ENCODE assay signal across 8 cellular contexts in genomic region chr20:49187330-49188100, GRCh38. TPM values are rescaled to one million over a fixed set of nuclear protein-coding genes. Genes with fewer than 3 reads are reported as not detected.
DNase-seq lines count a peak whose midpoint lies in the region; ATAC-seq and TF ChIP-seq lines count a peak whose summit lies in the region.

No MANE protein-coding gene starts in this region.

- DNase-seq in D341Med (ENCODE audit: low spot score) (peak; percentile 30), NB4 (ENCODE audit: low read depth) (peak; percentile 47), glutamatergic neuron (no peak), retinal pigment epithelial cell (ENCODE audit: low read depth) (no peak), OCI-M2 (lab: John Stamatoyannopoulos, UW; ENCODE audit: unreplicated experiment) (no peak), A172 (ENCODE audit: low spot score) (no peak)

- peaks cover 45% of the 10 kb centered on the region for H3K36me3 Mint-ChIP-seq in activated T-helper 17 cell treated with anti-CD3 and anti-CD28 coated beads, Interleukin-2, amount 50 U/mL, for 72 hours (ENCODE audit: low read depth)
- H3K36me3 Mint-ChIP-seq in glutamatergic neuron (ENCODE audit: unreplicated experiment) = peaks cover 4% of the 10 kb centered on the region

- no peaks in the 10 kb centered on the region for H3K9me3 Mint-ChIP-seq in activated T-helper 17 cell treated with anti-CD3 and anti-CD28 coated beads, Interleukin-2, amount 50 U/mL, for 72 hours
- H3K9me3 Mint-ChIP-seq in glutamatergic neuron (ENCODE audit: unreplicated experiment) = peaks cover 5% of the 10 kb centered on the region

- peaks cover 23% of the 10 kb centered on the region for H3K4me1 Mint-ChIP-seq in activated T-helper 17 cell treated with anti-CD3 and anti-CD28 coated beads, Interleukin-2, amount 50 U/mL, for 72 hours
- peaks cover 11% of the 10 kb centered on the region for H3K4me1 Mint-ChIP-seq in glutamatergic neuron (ENCODE audit: low read depth, unreplicated experiment)

- no peaks in the 10 kb centered on the region for H3K27me3 Mint-ChIP-seq in activated T-helper 17 cell treated with anti-CD3 and anti-CD28 coated beads, Interleukin-2, amount 50 U/mL, for 72 hours
- H3K27me3 Mint-ChIP-seq in glutamatergic neuron (ENCODE audit: unreplicated experiment) = peaks cover 8% of the 10 kb centered on the region

- H3K27ac Mint-ChIP-seq in activated T-helper 17 cell treated with anti-CD3 and anti-CD28 coated beads, Interleukin-2, amount 50 U/mL, for 72 hours = peak overlapping the region; percentile 86
- peak overlapping the region; percentile 66 for H3K27ac Mint-ChIP-seq in glutamatergic neuron (ENCODE audit: unreplicated experiment)

- TF ChIP-seq POLR2A in NB4 (IDR thresholded peaks at IDR 0.05; ENCODE audit: extremely low read depth, insufficient read length) = no peak

- H3K4me3 Mint-ChIP-seq in activated T-helper 17 cell treated with anti-CD3 and anti-CD28 coated beads, Interleukin-2, amount 50 U/mL, for 72 hours = peak overlapping the region; percentile 93
- peak overlapping the region; percentile 89 for H3K4me3 Mint-ChIP-seq in glutamatergic neuron (ENCODE audit: unreplicated experiment)

- ATAC-seq in GM21576 (IDR thresholded peaks at IDR 0.05; ENCODE audit: unreplicated experiment) = peak; percentile 26
- ATAC-seq in activated T-helper 17 cell treated with anti-CD3 and anti-CD28 coated beads, Interleukin-2, amount 50 U/mL, for 72 hours (replicated peaks) = peak; percentile 33

- TF ChIP-seq CTCF in NB4 (IDR thresholded peaks at IDR 0.05; ENCODE audit: low read depth, low read length) (no peak), glutamatergic neuron (IDR thresholded peaks at IDR 0.05; ENCODE audit: partially characterized antibody, unreplicated experiment) (no peak), retinal pigment epithelial cell (conservative IDR thresholded peaks at IDR 0.05; ENCODE audit: low read depth, low read length) (no peak)

- H3K4me3 ChIP-seq in NB4 (ENCODE audit: low read depth, low read length) (peak overlapping the region; percentile 84), retinal pigment epithelial cell (ENCODE audit: low read length) (peak overlapping the region; percentile 88)

RNA-seq across cellular contexts. Expression of gene STAU1, which starts 0.6 kb away (rescaled TPM):
- 10 to 100 TPM; 73.3 to 88.2 TPM for total RNA-seq in activated T-helper 17 cell treated with anti-CD3 and anti-CD28 coated beads, Interleukin-2, amount 50 U/mL, for 72 hours
- 79.7 TPM for total RNA-seq in glutamatergic neuron (ENCODE audit: unreplicated experiment)
- 65.7 and 65.9 TPM in 2 replicates for total RNA-seq in A172 (2014; rRNA removed; shearing (Covaris generic))

RNA-seq across cellular contexts. Expression of gene DDX27, which starts 31.7 kb away (rescaled TPM):
- 10 to 100 TPM; 35.6 to 56.3 TPM for total RNA-seq in activated T-helper 17 cell treated with anti-CD3 and anti-CD28 coated beads, Interleukin-2, amount 50 U/mL, for 72 hours
- 31.4 TPM for total RNA-seq in glutamatergic neuron (ENCODE audit: unreplicated experiment)
- 50.7 and 66.2 TPM in 2 replicates for total RNA-seq in A172 (2014; rRNA removed; shearing (Covaris generic))

Comparison
In these comparisons a context has a peak if more than half of its experiments do, and no peak if none do; other contexts are left out.
1. DNase-seq: peak in D341Med (single experiment) and NB4 (single experiment); none in glutamatergic neuron (single experiment), retinal pigment epithelial cell (single experiment), OCI-M2 (single experiment) and A172 (single experiment).